ENCODE assay signal across 18 cellular contexts in genomic region chrX:40912166-40912565, GRCh38.
DNase-seq lines count a peak whose midpoint lies in the region; ATAC-seq, FAIRE-seq and TF ChIP-seq lines count a peak whose summit lies in the region.
"Had no signal": no experiment of that assay in that cellular context is flagged by ENCODE, and none has a peak within 500 bp of the region (broad histone marks: within the 10 kb centered on the region; RNA-seq: fewer than 3 reads in every experiment).

No MANE protein-coding gene starts in this region.

- H3K9me3 ChIP-seq in keratinocyte (ENCODE audit: control insufficient read depth, low read depth, low read length) = no peaks in the 10 kb centered on the region
- no peaks in the 10 kb centered on the region for H3K9me3 ChIP-seq in kidney (ENCODE audit: control insufficient read depth in 1 of 2, low read length in 2 of 2)
- H3K9me3 ChIP-seq: lower lobe of right lung, thyroid gland had no signal

- ATAC-seq in GM18861 (IDR thresholded peaks at IDR 0.05; ENCODE audit: unreplicated experiment) (no peak), esophagus mucosa (no peak), GM18505 (IDR thresholded peaks at IDR 0.05; ENCODE audit: unreplicated experiment) (no peak)
- ATAC-seq: lower lobe of right lung; sciatic nerve; stimulated activated naive B cell treated with anti-CD40 and anti-IgM and Interleukin-4, amounts not matched to agents 10 μg/mL and 1 μg/mL and 100 μg/mL, for 72 hours had no signal

- peak overlapping the region; percentile 25 for H3K4me2 ChIP-seq in keratinocyte (ENCODE audit: control insufficient read depth, extremely low read depth, insufficient read depth, low read depth, low read length)

- no peaks in the 10 kb centered on the region for H3K79me2 ChIP-seq in keratinocyte (ENCODE audit: control insufficient read depth, insufficient read depth, low read length)

- H3K9me1 ChIP-seq in keratinocyte (ENCODE audit: control insufficient read depth, extremely low read depth, insufficient read depth, low read length) = no peaks in the 10 kb centered on the region

- FAIRE-seq in keratinocyte (lab: Jason Lieb, UNC) (no peak), kidney (lab: Jason Lieb, UNC) (no peak)
- FAIRE-seq: islet of Langerhans, RCC 7860 had no signal

- H2AFZ ChIP-seq in keratinocyte (ENCODE audit: control insufficient read depth, low read length) = no peak overlapping the region

- no peak for TF ChIP-seq CTCF in keratinocyte (optimal IDR thresholded peaks at IDR 0.05 in 1 of 3, IDR thresholded peaks at IDR 0.05 in 1 of 3, conservative IDR thresholded peaks at IDR 0.05 in 1 of 3; ENCODE audit: extremely low read depth in 1 of 3, insufficient read depth in 2 of 3, low read length in 3 of 3)
- no peak for TF ChIP-seq CTCF in kidney (IDR thresholded peaks at IDR 0.05; ENCODE audit: borderline replicate concordance, extremely low read depth, insufficient read depth)

- DNase-seq in D341Med (ENCODE audit: low spot score) = peak; percentile 80
- peak; percentile 68 for DNase-seq in NCI-H1436 (lab: John Stamatoyannopoulos, UW)
- peak; percentile 94 for DNase-seq in NCI-H69 (lab: John Stamatoyannopoulos, UW)
- no peak for DNase-seq in keratinocyte (ENCODE audit: low read depth, low spot score)
- no peak for DNase-seq in kidney
- DNase-seq: CD8-positive, alpha-beta memory T cell; hippocampal formation; Kasumi-1; lower lobe of right lung; naive B cell; stimulated activated naive B cell treated with anti-CD40 and anti-IgM and Interleukin-4, amounts not matched to agents 10 μg/mL and 1 μg/mL and 100 μg/mL, for 72 hours; thyroid gland had no signal

- H3K9ac ChIP-seq in keratinocyte (ENCODE audit: control insufficient read depth, extremely low read depth, insufficient read depth, low read length) = peak overlapping the region; percentile 54
- H3K9ac ChIP-seq in kidney (ENCODE audit: low read length in 2 of 2) = no peak overlapping the region

- H3K36me3 ChIP-seq in keratinocyte (ENCODE audit: control insufficient read depth in 2 of 2, extremely low read depth in 1 of 2, insufficient read depth in 2 of 2, low read length in 2 of 2) (no peaks in the 10 kb centered on the region), kidney (ENCODE audit: control insufficient read depth in 1 of 2, insufficient read depth in 2 of 2, low read length in 2 of 2) (no peaks in the 10 kb centered on the region)
- H3K36me3 ChIP-seq: lower lobe of right lung, thyroid gland had no signal

- no peak overlapping the region for H3K4me3 ChIP-seq in keratinocyte (ENCODE audit: control insufficient read depth in 2 of 3, extremely low read depth in 1 of 3, insufficient read depth in 2 of 3, low read depth in 1 of 3, low read length in 3 of 3)
- H3K4me3 ChIP-seq in kidney (ENCODE audit: low read length in 2 of 2) = no peak overlapping the region
- H3K4me3 ChIP-seq: lower lobe of right lung, thyroid gland had no signal

- TF ChIP-seq POLR2A in GM18505 (IDR thresholded peaks at IDR 0.05; ENCODE audit: borderline replicate concordance, extremely low read depth, insufficient read depth, insufficient read length) = no peak

- dilution Hi-C loops in keratinocyte (cut with MboI; ENCODE audit: extremely low pct_ligation_motif_present, low sequenced_read_pairs) = no loop called here

- peaks cover 34% of the 10 kb centered on the region for H3K4me1 ChIP-seq in keratinocyte (ENCODE audit: control insufficient read depth, extremely low read depth, insufficient read depth, low read length)
- no peaks in the 10 kb centered on the region for H3K4me1 ChIP-seq in kidney (ENCODE audit: control insufficient read depth in 1 of 2, insufficient read depth in 1 of 2, low read depth in 1 of 2, low read length in 2 of 2)
- H3K4me1 ChIP-seq: lower lobe of right lung, thyroid gland had no signal

- peak overlapping the region; percentile 70 for H3K27ac ChIP-seq in keratinocyte (ENCODE audit: control insufficient read depth, insufficient read depth, low read length)
- no peak overlapping the region for H3K27ac ChIP-seq in kidney (ENCODE audit: low read depth in 2 of 2, low read length in 2 of 2)
- H3K27ac ChIP-seq: lower lobe of right lung, thyroid gland had no signal

- intact Hi-C loops in kidney (cut with DNase I) = no loop called here

- H4K20me1 ChIP-seq in keratinocyte (ENCODE audit: control insufficient read depth, extremely low read depth, insufficient read depth, low read length) = no peaks in the 10 kb centered on the region

- no peaks in the 10 kb centered on the region for H3K27me3 ChIP-seq in keratinocyte (ENCODE audit: control insufficient read depth, extremely low read depth, insufficient read depth, low read length)
- H3K27me3 ChIP-seq: thyroid gland had no signal

Comparison
In these comparisons a context has a peak if more than half of its experiments do, and no peak if none do; other contexts are left out.
1. DNase-seq: peak in D341Med (single experiment), NCI-H1436 (single experiment) and NCI-H69 (single experiment); none in keratinocyte (single experiment) and kidney (single experiment).